2 cellular contexts compared by ENCODE assay signal in genomic region chr3:122982202-122983185, GRCh38.
TF ChIP-seq lines count a peak whose summit lies in the region.

No MANE protein-coding gene starts in this region.

TF ChIP-seq in A549, 52 proteins besides CTCF, POLR2A, EP300 and RAD21 (continued from another document):
- TF ChIP-seq MAX (IDR thresholded peaks at IDR 0.05) = no peak
- TF ChIP-seq CEBPB (IDR thresholded peaks at IDR 0.05) = no peak
- no peak for TF ChIP-seq MYC (IDR thresholded peaks at IDR 0.05; ENCODE audit: borderline replicate concordance, low read length)
- no peak for TF ChIP-seq HOXA7 (CRISPR knock-in tag; IDR thresholded peaks at IDR 0.05)
- no peak for TF ChIP-seq CBX8 (IDR thresholded peaks at IDR 0.05)
- no peak for TF ChIP-seq RARB (CRISPR knock-in tag; IDR thresholded peaks at IDR 0.05)
- TF ChIP-seq SMC3 (IDR thresholded peaks at IDR 0.05) = no peak
- TF ChIP-seq ZSCAN20 (CRISPR knock-in tag; IDR thresholded peaks at IDR 0.05) = no peak
- TF ChIP-seq FOSB (CRISPR knock-in tag; IDR thresholded peaks at IDR 0.05) = no peak
- TF ChIP-seq ESRRA (IDR thresholded peaks at IDR 0.05; ENCODE audit: borderline replicate concordance, low read length) = no peak
- no peak for TF ChIP-seq KDM1A (IDR thresholded peaks at IDR 0.05; ENCODE audit: low read depth)
- TF ChIP-seq MAZ (IDR thresholded peaks at IDR 0.05; ENCODE audit: borderline replicate concordance, low read depth, low read length) = no peak

TF ChIP-seq in HepG2, 621 proteins besides CTCF, POLR2A, EP300 and RAD21 (continued from another document):
- TF ChIP-seq ZHX2 (IDR thresholded peaks at IDR 0.05; ENCODE audit: low read depth) (no peak), ZHX2 (CRISPR knock-in tag; IDR thresholded peaks at IDR 0.05; ENCODE audit: borderline replicate concordance) (no peak), YY1 (IDR thresholded peaks at IDR 0.05; ENCODE audit: insufficient read depth, insufficient replicate concordance, low read depth, low read length) (no peak), ZNF570 (CRISPR knock-in tag; IDR thresholded peaks at IDR 0.05; ENCODE audit: borderline replicate concordance) (no peak)
